ENCODE assay signal across 21 cellular contexts in genomic region chr11:83073884-83074283, GRCh38. TPM values are rescaled to one million over a fixed set of nuclear protein-coding genes. Genes with fewer than 3 reads are reported as not detected.
DNase-seq lines count a peak whose midpoint lies in the region; TF ChIP-seq lines count a peak whose summit lies in the region.
"Had no signal": no experiment of that assay in that cellular context is flagged by ENCODE, and none has a peak within 500 bp of the region (broad histone marks: within the 10 kb centered on the region; RNA-seq: fewer than 3 reads in every experiment).

No MANE protein-coding gene starts in this region.

- no peak overlapping the region for H4K91ac ChIP-seq in mesenchymal stem cell (ENCODE audit: low read length)

- no peak overlapping the region for H2BK15ac ChIP-seq in mesenchymal stem cell (ENCODE audit: low read depth, poor library complexity, severe bottlenecking)

- H3K4me2 ChIP-seq in OCI-LY7 (ENCODE audit: low read length) (peak overlapping the region; percentile 75), mesenchymal stem cell (ENCODE audit: low read length, poor library complexity, severe bottlenecking) (peak overlapping the region; percentile 52)

- H3K27me3 ChIP-seq in ACC112 (ENCODE audit: insufficient read depth, low read length) (no peaks in the 10 kb centered on the region), mesenchymal stem cell (ENCODE audit: control insufficient read depth in 1 of 2, insufficient read depth in 1 of 2, low read length in 2 of 2) (no peaks in the 10 kb centered on the region), uterus (no peaks in the 10 kb centered on the region)
- H3K27me3 ChIP-seq: gastroesophageal sphincter, MG63, suprapubic skin had no signal

- H2BK12ac ChIP-seq in mesenchymal stem cell (ENCODE audit: low read length in 2 of 2) = peak overlapping the region in 1 of 2 experiments; percentile 15

- no peak overlapping the region for H3K4ac ChIP-seq in mesenchymal stem cell (ENCODE audit: low read depth in 1 of 2, low read length in 2 of 2)

- H3K36me3 ChIP-seq in ACC112 (ENCODE audit: insufficient read depth, low read length) = peaks cover 20% of the 10 kb centered on the region
- peaks cover 55% of the 10 kb centered on the region for H3K36me3 ChIP-seq in OCI-LY7 (ENCODE audit: insufficient read depth, low read length)
- peaks cover 10 to 49% of the 10 kb centered on the region in 2 experiments for H3K36me3 ChIP-seq in mesenchymal stem cell (ENCODE audit: control insufficient read depth in 1 of 2, insufficient read depth in 2 of 2, low read depth in 1 of 2, low read length in 2 of 2)
- H3K36me3 ChIP-seq in uterus = no peaks in the 10 kb centered on the region
- H3K36me3 ChIP-seq: suprapubic skin had no signal

- no peak overlapping the region for H3K14ac ChIP-seq in mesenchymal stem cell (ENCODE audit: low read length in 2 of 2)

- TF ChIP-seq CTCF in GM12865 (IDR thresholded peaks at IDR 0.05; ENCODE audit: insufficient read depth, low read depth, low read length, missing control alignments) (no peak), OCI-LY7 (conservative IDR thresholded peaks at IDR 0.05; ENCODE audit: low read length) (no peak), uterus (IDR thresholded peaks at IDR 0.05) (no peak)

- H3K79me1 ChIP-seq in mesenchymal stem cell (replicated peaks; ENCODE audit: low read length, poor library complexity, severe bottlenecking) = peaks cover 5% of the 10 kb centered on the region

- intact Hi-C loops in OCI-LY7 (cut with micrococcal nuclease; ENCODE audit: unreplicated experiment) (loop anchor here (5.0 kb wide), 1 partner anchor 213 kb away; the partner anchor contains the start of gene CCDC90B), uterus (cut with DNase I; ENCODE audit: low total_unique reads) (loop anchor here (5.0 kb wide), 1 partner anchor 118 kb away; the partner anchor contains the start of gene ANKRD42)

- H3K23ac ChIP-seq in mesenchymal stem cell (ENCODE audit: low read length in 2 of 2) = peak overlapping the region in 1 of 2 experiments; percentile 23

- H3K4me1 ChIP-seq in ACC112 (ENCODE audit: control insufficient read depth, insufficient read depth, low read length, unreplicated experiment) = peaks cover 20% of the 10 kb centered on the region
- H3K4me1 ChIP-seq in OCI-LY7 (ENCODE audit: insufficient read depth, low read length, poor library complexity, severe bottlenecking) = peaks cover 19% of the 10 kb centered on the region
- H3K4me1 ChIP-seq in mesenchymal stem cell (ENCODE audit: control insufficient read depth, insufficient read depth, low read depth, low read length) = peaks cover 12% of the 10 kb centered on the region
- peaks cover 6 to 8% of the 10 kb centered on the region in 2 donors for H3K4me1 ChIP-seq in uterus

- H3K9me3 ChIP-seq in OCI-LY7 (ENCODE audit: low read length) (no peaks in the 10 kb centered on the region), mesenchymal stem cell (ENCODE audit: control insufficient read depth, low read length) (no peaks in the 10 kb centered on the region), uterus (no peaks in the 10 kb centered on the region)
- H3K9me3 ChIP-seq: gastroesophageal sphincter, MG63, spleen, suprapubic skin had no signal

- no peak for TF ChIP-seq POLR2A in uterus (IDR thresholded peaks at IDR 0.05)

- DNase-seq in GM12865 (ENCODE audit: low read depth) (no peak), OCI-LY7 (ENCODE audit: low spot score) (no peak), mesenchymal stem cell (no peak), uterus (no peak), DMS153 treated with DMSO at 0.1 percent for 48 hours (lab: John Stamatoyannopoulos, UW; ENCODE audit: unreplicated experiment) (no peak), putamen (ENCODE audit: low spot score) (no peak)
- DNase-seq: activated CD4-positive, alpha-beta T cell treated with anti-CD3 and anti-CD28 coated beads for 36 hours; activated CD8-positive, alpha-beta memory T cell treated with anti-CD3 and anti-CD28 coated beads, Interleukin-2, amount 50 U/mL, for 4 hours; activated effector memory CD4-positive, alpha-beta T cell treated with anti-CD3 and anti-CD28 coated beads, Interleukin-2, amount 50 U/mL, for 16 hours; amygdala; central memory CD4-positive, alpha-beta T cell; EL; HCEC 1CT; MG63; midbrain; NCI-H1694 treated with DMSO at 0.1 percent for 48 hours; NCI-H748 treated with DMSO at 0.1 percent for 48 hours; spleen had no signal

- no peaks in the 10 kb centered on the region for H4K20me1 ChIP-seq in OCI-LY7 (ENCODE audit: insufficient read depth, low read length)

- H3K9me2 ChIP-seq in OCI-LY7 (ENCODE audit: insufficient read depth, low read length) = no peaks in the 10 kb centered on the region

- CTCF ChIA-PET in OCI-LY7 (lab: Charles Lee; ENCODE audit: unreplicated experiment) = interaction anchor here (0.9 to 1.2 kb wide), 2 partner anchors 15 to 19 kb away, joined by 3 read pairs; no protein-coding TSS in a partner anchor

- H2AFZ ChIP-seq in ACC112 (ENCODE audit: low read length, unreplicated experiment) (no peak overlapping the region), OCI-LY7 (ENCODE audit: low read length) (no peak overlapping the region), mesenchymal stem cell (ENCODE audit: low read depth, low read length) (no peak overlapping the region)

- H3K27ac ChIP-seq in ACC112 (ENCODE audit: low read depth, low read length) = no peak overlapping the region
- peak overlapping the region; percentile 64 for H3K27ac ChIP-seq in OCI-LY7 (ENCODE audit: low read depth, low read length, poor library complexity, severe bottlenecking)
- H3K27ac ChIP-seq in mesenchymal stem cell (ENCODE audit: low read length, poor library complexity, severe bottlenecking) = no peak overlapping the region
- no peak overlapping the region for H3K27ac ChIP-seq in uterus
- H3K27ac ChIP-seq: gastroesophageal sphincter, suprapubic skin had no signal

- no TSS peak for BruUV-seq in OCI-LY7 (replicated peaks; lab: Mats Ljungman, UMichigan)

- no peak overlapping the region for H2AK5ac ChIP-seq in mesenchymal stem cell (ENCODE audit: low read length, severe bottlenecking)

- peak overlapping the region; percentile 94 for H3K4me3 ChIP-seq in ACC112 (ENCODE audit: low read depth, low read length)
- H3K4me3 ChIP-seq in GM12865 (ENCODE audit: low read depth, low read length) = peak overlapping the region; percentile 92; the same call in 1 of the 2 replicates
- peak overlapping the region; percentile 86 for H3K4me3 ChIP-seq in OCI-LY7 (ENCODE audit: low read depth, low read length, poor library complexity, severe bottlenecking)
- peak overlapping the region in 1 of 2 experiments; percentile 96 for H3K4me3 ChIP-seq in mesenchymal stem cell (ENCODE audit: insufficient read depth in 1 of 2, low read depth in 1 of 2, low read length in 2 of 2)
- H3K4me3 ChIP-seq in uterus = no peak overlapping the region

- no peak overlapping the region for H2BK120ac ChIP-seq in mesenchymal stem cell (ENCODE audit: low read depth, low read length)

- no peak overlapping the region for H4K8ac ChIP-seq in mesenchymal stem cell (ENCODE audit: low read length)

- peaks cover 49% of the 10 kb centered on the region for H3K79me2 ChIP-seq in ACC112 (ENCODE audit: control insufficient read depth, insufficient read depth, low read length, unreplicated experiment)
- H3K79me2 ChIP-seq in OCI-LY7 (ENCODE audit: insufficient read depth, low read depth, low read length) = peaks cover 58% of the 10 kb centered on the region

- H2BK5ac ChIP-seq in mesenchymal stem cell (ENCODE audit: low read depth, low read length, poor library complexity, severe bottlenecking) = no peak overlapping the region

- POLR2A ChIA-PET in OCI-LY7 (lab: Charles Lee) = interaction anchor here (0.6 to 3.2 kb wide), 22 partner anchors 8 to 189 kb away, joined by 3 to 25 read pairs (median 4); partner anchors contain the start of gene PRCP

- peak overlapping the region; percentile 99 for H3K9ac ChIP-seq in mesenchymal stem cell (ENCODE audit: low read length)

- H3K18ac ChIP-seq in mesenchymal stem cell (ENCODE audit: low read depth in 1 of 2, low read length in 2 of 2) = no peak overlapping the region

RNA-seq across cellular contexts. Expression of gene RAB30, which starts 2.2 kb away (rescaled TPM):
- total RNA-seq in OCI-LY7 (2014; rRNA removed; shearing (Covaris generic)) = 27.1 and 33.3 TPM in 2 replicates
- total RNA-seq in OCI-LY7 (2022) = 132 TPM in 2 replicates
- polyA plus RNA-seq in mesenchymal stem cell (2013, experiment 1 of 2) = 5.8 TPM
- 5.6 TPM for polyA plus RNA-seq in mesenchymal stem cell (2013, experiment 2 of 2)
- 100 to 1,000 TPM in 1 of 4 donors, 10 to 100 TPM in 3; 12.4 to 113 (median 48.4) TPM for total RNA-seq in uterus

Comparison
In these comparisons a context has a peak if more than half of its experiments do, and no peak if none do; other contexts are left out.
1. H3K4me3 ChIP-seq: peak in ACC112 (single experiment), GM12865 (single experiment) and OCI-LY7 (single experiment); none in uterus (0 of 2).